In genomic region chr2:132146774-132147173, GRCh38 we compare ENCODE assay signal across 8 cellular contexts. TPM values are rescaled to one million over a fixed set of nuclear protein-coding genes. Genes with fewer than 3 reads are reported as not detected.
DNase-seq lines count a peak whose midpoint lies in the region; ATAC-seq and TF ChIP-seq lines count a peak whose summit lies in the region.
"Not testable (repeated sequence)": the region's sequence is repeated elsewhere in the genome, so short reads cannot be mapped to it uniquely, and the experiment has no call there.

No MANE protein-coding gene starts in this region.

- H3K36me3 Mint-ChIP-seq in glutamatergic neuron (ENCODE audit: unreplicated experiment); nephron (ENCODE audit: low read depth): not testable (repeated sequence)

- not testable (repeated sequence) for H3K27me3 Mint-ChIP-seq in glutamatergic neuron (ENCODE audit: unreplicated experiment)
- peaks cover 10% of the 10 kb centered on the region for H3K27me3 Mint-ChIP-seq in nephron (ENCODE audit: low read depth)
- peaks cover 18% of the 10 kb centered on the region for H3K27me3 Mint-ChIP-seq in stimulated activated naive CD8-positive, alpha-beta T cell treated with anti-CD3 and anti-CD28 coated beads, Interleukin-15, amount 100 ng/mL, for 72 hours

- H3K4me1 Mint-ChIP-seq in glutamatergic neuron (ENCODE audit: low read depth, unreplicated experiment); nephron; stimulated activated naive CD8-positive, alpha-beta T cell treated with anti-CD3 and anti-CD28 coated beads, Interleukin-15, amount 100 ng/mL, for 72 hours: not testable (repeated sequence)

- H3K4me3 ChIP-seq in HFF-Myc (replicated peaks; ENCODE audit: low read depth, low read length); astrocyte of the spinal cord (ENCODE audit: low read depth, low read length): not testable (repeated sequence)

- H3K27ac Mint-ChIP-seq in glutamatergic neuron (ENCODE audit: unreplicated experiment); nephron; stimulated activated naive CD8-positive, alpha-beta T cell treated with anti-CD3 and anti-CD28 coated beads, Interleukin-15, amount 100 ng/mL, for 72 hours: not testable (repeated sequence)

- H3K9me3 Mint-ChIP-seq in glutamatergic neuron (ENCODE audit: unreplicated experiment); nephron; stimulated activated naive CD8-positive, alpha-beta T cell treated with anti-CD3 and anti-CD28 coated beads, Interleukin-15, amount 100 ng/mL, for 72 hours: not testable (repeated sequence)

- in situ Hi-C loops in astrocyte of the spinal cord (cut with HindIII; ENCODE audit: low sequenced_read_pairs), result not testable (repeated sequence)

- not testable (repeated sequence) for H3K4me3 Mint-ChIP-seq in glutamatergic neuron (ENCODE audit: unreplicated experiment); nephron; stimulated activated naive CD8-positive, alpha-beta T cell treated with anti-CD3 and anti-CD28 coated beads, Interleukin-15, amount 100 ng/mL, for 72 hours

- TF ChIP-seq CTCF in HFF-Myc (IDR thresholded peaks at IDR 0.05; ENCODE audit: low read depth, low read length, missing control alignments) (peak; percentile 59), astrocyte of the spinal cord (IDR thresholded peaks at IDR 0.05; ENCODE audit: low read depth, low read length) (peak; percentile 58), glutamatergic neuron (IDR thresholded peaks at IDR 0.05; ENCODE audit: partially characterized antibody, unreplicated experiment) (peak; percentile 68), nephron (IDR thresholded peaks at IDR 0.05; ENCODE audit: unreplicated experiment in 3 of 3) (peak; percentile 56 to 72 (median 63))

- ATAC-seq in stimulated activated naive CD8-positive, alpha-beta T cell treated with anti-CD3 and anti-CD28 coated beads, Interleukin-15, amount 100 ng/mL, for 72 hours, result not testable (repeated sequence)

- DNase-seq in COLO829 (ENCODE audit: low spot score), result peak; percentile 1
- DNase-seq in HFF-Myc (ENCODE audit: extremely low read depth, low read depth), result peak; percentile 35
- DNase-seq in NCI-H2171 (lab: John Stamatoyannopoulos, UW), result peak; percentile 12
- peak; percentile 6 for DNase-seq in SKM-1 treated with dmso at 0.1 percent for 144 hours (lab: John Stamatoyannopoulos, UW; ENCODE audit: unreplicated experiment)
- DNase-seq in astrocyte of the spinal cord (ENCODE audit: low read depth, low spot score), result peak; percentile 28
- DNase-seq in glutamatergic neuron, result peak; percentile 80
- DNase-seq in stimulated activated naive CD8-positive, alpha-beta T cell treated with anti-CD3 and anti-CD28 coated beads, Interleukin-15, amount 100 ng/mL, for 72 hours, result peak; percentile 12 to 18

RNA-seq across cellular contexts. Expression of gene ANKRD30BL, which starts 15.0 kb away (rescaled TPM):
- 0.29 TPM for total RNA-seq in glutamatergic neuron (ENCODE audit: unreplicated experiment)

Comparison
In these comparisons a context has a peak if more than half of its experiments do, and no peak if none do; other contexts are left out.
1. DNase-seq: peak in every context shown above with its lines; median percentile 80 in glutamatergic neuron; 35 in HFF-Myc; 28 in astrocyte of the spinal cord; 15 in stimulated activated naive CD8-positive, alpha-beta T cell treated with anti-CD3 and anti-CD28 coated beads, Interleukin-15, amount 100 ng/mL, for 72 hours; 12 in NCI-H2171; 6 in SKM-1 treated with dmso at 0.1 percent for 144 hours; 1 in COLO829.